In genomic region chr20:49976542-49976941, GRCh38 we compare ENCODE assay signal across 1 cellular context.
TF ChIP-seq lines count a peak whose summit lies in the region.

No MANE protein-coding gene starts in this region.

TF ChIP-seq in HepG2, 621 proteins besides CTCF, POLR2A, EP300 and RAD21 (continued from another document and continues in another):
- TF ChIP-seq ELK4 (CRISPR knock-in tag; IDR thresholded peaks at IDR 0.05; ENCODE audit: borderline replicate concordance) (no peak), ZNF766 (CRISPR knock-in tag; IDR thresholded peaks at IDR 0.05; ENCODE audit: borderline replicate concordance) (no peak), HMG20B (CRISPR knock-in tag; conservative IDR thresholded peaks at IDR 0.05) (no peak), MYPOP (CRISPR knock-in tag; IDR thresholded peaks at IDR 0.05) (no peak), MTA1 (CRISPR knock-in tag; IDR thresholded peaks at IDR 0.05; ENCODE audit: borderline replicate concordance) (no peak), BRCA1 (CRISPR knock-in tag; IDR thresholded peaks at IDR 0.05) (no peak), MEIS1 (CRISPR knock-in tag; IDR thresholded peaks at IDR 0.05; ENCODE audit: borderline replicate concordance) (0 out of 2 replicates have a peak, but pooled peaks have one; percentile 61), SOX6 (IDR thresholded peaks at IDR 0.05) (no peak), SOX6 (CRISPR knock-in tag; IDR thresholded peaks at IDR 0.05) (peak; percentile 57; the same call in 1 of the 2 replicates), CAMTA2 (CRISPR knock-in tag; IDR thresholded peaks at IDR 0.05; ENCODE audit: borderline replicate concordance) (no peak), KLF16 (CRISPR knock-in tag; IDR thresholded peaks at IDR 0.05) (no peak), DR1 (CRISPR knock-in tag; IDR thresholded peaks at IDR 0.05) (no peak), ELF4 (CRISPR knock-in tag; IDR thresholded peaks at IDR 0.05; ENCODE audit: borderline replicate concordance) (no peak), MBD4 (IDR thresholded peaks at IDR 0.05; ENCODE audit: borderline replicate concordance, low read length) (no peak), ZNF570 (CRISPR knock-in tag; IDR thresholded peaks at IDR 0.05; ENCODE audit: borderline replicate concordance) (no peak), ZBTB14 (CRISPR knock-in tag; IDR thresholded peaks at IDR 0.05) (no peak), HNF4A (CRISPR knock-in tag; IDR thresholded peaks at IDR 0.05) (peak; percentile 32), ETV5 (CRISPR knock-in tag; IDR thresholded peaks at IDR 0.05; ENCODE audit: borderline replicate concordance) (peak; percentile 26; the same call in 1 of the 2 replicates), FOXA1 (IDR thresholded peaks at IDR 0.05) (no peak), FOXA1 (CRISPR knock-in tag; IDR thresholded peaks at IDR 0.05) (peak; percentile 78), KMT2A (CRISPR knock-in tag; IDR thresholded peaks at IDR 0.05) (no peak), MIER2 (CRISPR knock-in tag; IDR thresholded peaks at IDR 0.05) (0 out of 2 replicates have a peak, but pooled peaks have one; percentile 11), GABPA (IDR thresholded peaks at IDR 0.05; ENCODE audit: low read depth, low read length) (no peak), GABPA (CRISPR knock-in tag; IDR thresholded peaks at IDR 0.05; ENCODE audit: low read depth) (no peak), RFX1 (IDR thresholded peaks at IDR 0.05) (no peak), SOX13 (IDR thresholded peaks at IDR 0.05) (no peak), SOX13 (CRISPR knock-in tag; conservative IDR thresholded peaks at IDR 0.05 in 1 of 2, IDR thresholded peaks at IDR 0.05 in 1 of 2) (peak in 1 of 2 experiments; percentile 67; a peak in 2 of 4 replicates), ADNP (CRISPR knock-in tag; IDR thresholded peaks at IDR 0.05) (no peak), KDM3A (CRISPR knock-in tag; IDR thresholded peaks at IDR 0.05; ENCODE audit: low read depth) (no peak), RARG (CRISPR knock-in tag; IDR thresholded peaks at IDR 0.05; ENCODE audit: low read depth) (no peak), RORA (CRISPR knock-in tag; IDR thresholded peaks at IDR 0.05) (peak; percentile 65; the same call in 1 of the 2 replicates), ZNF460 (CRISPR knock-in tag; IDR thresholded peaks at IDR 0.05; ENCODE audit: borderline replicate concordance) (no peak), ARID3A (IDR thresholded peaks at IDR 0.05; ENCODE audit: low read depth, low read length) (0 out of 2 replicates have a peak, but pooled peaks have one; percentile 33)
- TF ChIP-seq, protein P1, sequence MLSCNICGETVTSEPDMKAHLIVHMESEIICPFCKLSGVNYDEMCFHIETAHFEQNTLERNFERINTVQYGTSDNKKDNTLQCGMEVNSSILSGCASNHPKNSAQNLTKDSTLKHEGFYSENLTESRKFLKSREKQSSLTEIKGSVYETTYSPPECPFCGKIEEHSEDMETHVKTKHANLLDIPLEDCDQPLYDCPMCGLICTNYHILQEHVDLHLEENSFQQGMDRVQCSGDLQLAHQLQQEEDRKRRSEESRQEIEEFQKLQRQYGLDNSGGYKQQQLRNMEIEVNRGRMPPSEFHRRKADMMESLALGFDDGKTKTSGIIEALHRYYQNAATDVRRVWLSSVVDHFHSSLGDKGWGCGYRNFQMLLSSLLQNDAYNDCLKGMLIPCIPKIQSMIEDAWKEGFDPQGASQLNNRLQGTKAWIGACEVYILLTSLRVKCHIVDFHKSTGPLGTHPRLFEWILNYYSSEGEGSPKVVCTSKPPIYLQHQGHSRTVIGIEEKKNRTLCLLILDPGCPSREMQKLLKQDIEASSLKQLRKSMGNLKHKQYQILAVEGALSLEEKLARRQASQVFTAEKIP (CRISPR knock-in tag; IDR thresholded peaks at IDR 0.05; ENCODE audit: borderline replicate concordance), result no peak
- TF ChIP-seq, protein P2, sequence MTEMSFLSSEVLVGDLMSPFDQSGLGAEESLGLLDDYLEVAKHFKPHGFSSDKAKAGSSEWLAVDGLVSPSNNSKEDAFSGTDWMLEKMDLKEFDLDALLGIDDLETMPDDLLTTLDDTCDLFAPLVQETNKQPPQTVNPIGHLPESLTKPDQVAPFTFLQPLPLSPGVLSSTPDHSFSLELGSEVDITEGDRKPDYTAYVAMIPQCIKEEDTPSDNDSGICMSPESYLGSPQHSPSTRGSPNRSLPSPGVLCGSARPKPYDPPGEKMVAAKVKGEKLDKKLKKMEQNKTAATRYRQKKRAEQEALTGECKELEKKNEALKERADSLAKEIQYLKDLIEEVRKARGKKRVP (CRISPR knock-in tag; IDR thresholded peaks at IDR 0.05), result peak in 1 of 2 experiments; percentile 57; a peak in 1 of 4 replicates
- TF ChIP-seq, protein P3, sequence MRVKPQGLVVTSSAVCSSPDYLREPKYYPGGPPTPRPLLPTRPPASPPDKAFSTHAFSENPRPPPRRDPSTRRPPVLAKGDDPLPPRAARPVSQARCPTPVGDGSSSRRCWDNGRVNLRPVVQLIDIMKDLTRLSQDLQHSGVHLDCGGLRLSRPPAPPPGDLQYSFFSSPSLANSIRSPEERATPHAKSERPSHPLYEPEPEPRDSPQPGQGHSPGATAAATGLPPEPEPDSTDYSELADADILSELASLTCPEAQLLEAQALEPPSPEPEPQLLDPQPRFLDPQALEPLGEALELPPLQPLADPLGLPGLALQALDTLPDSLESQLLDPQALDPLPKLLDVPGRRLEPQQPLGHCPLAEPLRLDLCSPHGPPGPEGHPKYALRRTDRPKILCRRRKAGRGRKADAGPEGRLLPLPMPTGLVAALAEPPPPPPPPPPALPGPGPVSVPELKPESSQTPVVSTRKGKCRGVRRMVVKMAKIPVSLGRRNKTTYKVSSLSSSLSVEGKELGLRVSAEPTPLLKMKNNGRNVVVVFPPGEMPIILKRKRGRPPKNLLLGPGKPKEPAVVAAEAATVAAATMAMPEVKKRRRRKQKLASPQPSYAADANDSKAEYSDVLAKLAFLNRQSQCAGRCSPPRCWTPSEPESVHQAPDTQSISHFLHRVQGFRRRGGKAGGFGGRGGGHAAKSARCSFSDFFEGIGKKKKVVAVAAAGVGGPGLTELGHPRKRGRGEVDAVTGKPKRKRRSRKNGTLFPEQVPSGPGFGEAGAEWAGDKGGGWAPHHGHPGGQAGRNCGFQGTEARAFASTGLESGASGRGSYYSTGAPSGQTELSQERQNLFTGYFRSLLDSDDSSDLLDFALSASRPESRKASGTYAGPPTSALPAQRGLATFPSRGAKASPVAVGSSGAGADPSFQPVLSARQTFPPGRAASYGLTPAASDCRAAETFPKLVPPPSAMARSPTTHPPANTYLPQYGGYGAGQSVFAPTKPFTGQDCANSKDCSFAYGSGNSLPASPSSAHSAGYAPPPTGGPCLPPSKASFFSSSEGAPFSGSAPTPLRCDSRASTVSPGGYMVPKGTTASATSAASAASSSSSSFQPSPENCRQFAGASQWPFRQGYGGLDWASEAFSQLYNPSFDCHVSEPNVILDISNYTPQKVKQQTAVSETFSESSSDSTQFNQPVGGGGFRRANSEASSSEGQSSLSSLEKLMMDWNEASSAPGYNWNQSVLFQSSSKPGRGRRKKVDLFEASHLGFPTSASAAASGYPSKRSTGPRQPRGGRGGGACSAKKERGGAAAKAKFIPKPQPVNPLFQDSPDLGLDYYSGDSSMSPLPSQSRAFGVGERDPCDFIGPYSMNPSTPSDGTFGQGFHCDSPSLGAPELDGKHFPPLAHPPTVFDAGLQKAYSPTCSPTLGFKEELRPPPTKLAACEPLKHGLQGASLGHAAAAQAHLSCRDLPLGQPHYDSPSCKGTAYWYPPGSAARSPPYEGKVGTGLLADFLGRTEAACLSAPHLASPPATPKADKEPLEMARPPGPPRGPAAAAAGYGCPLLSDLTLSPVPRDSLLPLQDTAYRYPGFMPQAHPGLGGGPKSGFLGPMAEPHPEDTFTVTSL (CRISPR knock-in tag; IDR thresholded peaks at IDR 0.05; ENCODE audit: borderline replicate concordance), result 0 out of 2 replicates have a peak, but pooled peaks have one; percentile 23
- TF ChIP-seq, protein P4, sequence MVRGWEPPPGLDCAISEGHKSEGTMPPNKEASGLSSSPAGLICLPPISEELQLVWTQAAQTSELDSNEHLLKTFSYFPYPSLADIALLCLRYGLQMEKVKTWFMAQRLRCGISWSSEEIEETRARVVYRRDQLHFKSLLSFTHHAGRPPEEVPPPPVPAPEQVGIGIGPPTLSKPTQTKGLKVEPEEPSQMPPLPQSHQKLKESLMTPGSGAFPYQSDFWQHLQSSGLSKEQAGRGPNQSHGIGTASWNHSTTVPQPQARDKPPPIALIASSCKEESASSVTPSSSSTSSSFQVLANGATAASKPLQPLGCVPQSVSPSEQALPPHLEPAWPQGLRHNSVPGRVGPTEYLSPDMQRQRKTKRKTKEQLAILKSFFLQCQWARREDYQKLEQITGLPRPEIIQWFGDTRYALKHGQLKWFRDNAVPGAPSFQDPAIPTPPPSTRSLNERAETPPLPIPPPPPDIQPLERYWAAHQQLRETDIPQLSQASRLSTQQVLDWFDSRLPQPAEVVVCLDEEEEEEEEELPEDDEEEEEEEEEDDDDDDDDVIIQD (CRISPR knock-in tag; IDR thresholded peaks at IDR 0.05; ENCODE audit: low read depth), result peak; percentile 48; the same call in 1 of the 2 replicates
- TF ChIP-seq, protein P5, sequence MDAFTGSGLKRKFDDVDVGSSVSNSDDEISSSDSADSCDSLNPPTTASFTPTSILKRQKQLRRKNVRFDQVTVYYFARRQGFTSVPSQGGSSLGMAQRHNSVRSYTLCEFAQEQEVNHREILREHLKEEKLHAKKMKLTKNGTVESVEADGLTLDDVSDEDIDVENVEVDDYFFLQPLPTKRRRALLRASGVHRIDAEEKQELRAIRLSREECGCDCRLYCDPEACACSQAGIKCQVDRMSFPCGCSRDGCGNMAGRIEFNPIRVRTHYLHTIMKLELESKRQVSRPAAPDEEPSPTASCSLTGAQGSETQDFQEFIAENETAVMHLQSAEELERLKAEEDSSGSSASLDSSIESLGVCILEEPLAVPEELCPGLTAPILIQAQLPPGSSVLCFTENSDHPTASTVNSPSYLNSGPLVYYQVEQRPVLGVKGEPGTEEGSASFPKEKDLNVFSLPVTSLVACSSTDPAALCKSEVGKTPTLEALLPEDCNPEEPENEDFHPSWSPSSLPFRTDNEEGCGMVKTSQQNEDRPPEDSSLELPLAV (CRISPR knock-in tag; conservative IDR thresholded peaks at IDR 0.05; ENCODE audit: low read depth), result no peak
- TF ChIP-seq, protein P6, sequence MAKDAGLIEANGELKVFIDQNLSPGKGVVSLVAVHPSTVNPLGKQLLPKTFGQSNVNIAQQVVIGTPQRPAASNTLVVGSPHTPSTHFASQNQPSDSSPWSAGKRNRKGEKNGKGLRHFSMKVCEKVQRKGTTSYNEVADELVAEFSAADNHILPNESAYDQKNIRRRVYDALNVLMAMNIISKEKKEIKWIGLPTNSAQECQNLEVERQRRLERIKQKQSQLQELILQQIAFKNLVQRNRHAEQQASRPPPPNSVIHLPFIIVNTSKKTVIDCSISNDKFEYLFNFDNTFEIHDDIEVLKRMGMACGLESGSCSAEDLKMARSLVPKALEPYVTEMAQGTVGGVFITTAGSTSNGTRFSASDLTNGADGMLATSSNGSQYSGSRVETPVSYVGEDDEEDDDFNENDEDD (CRISPR knock-in tag; IDR thresholded peaks at IDR 0.05; ENCODE audit: borderline replicate concordance), result no peak
